In genomic region chr11:15843309-15843857, GRCh38 we compare ENCODE assay signal across 13 cellular contexts.
DNase-seq lines count a peak whose midpoint lies in the region; ATAC-seq and TF ChIP-seq lines count a peak whose summit lies in the region.
"Had no signal": no experiment of that assay in that cellular context is flagged by ENCODE, and none has a peak within 500 bp of the region (broad histone marks: within the 10 kb centered on the region; RNA-seq: fewer than 3 reads in every experiment).

No MANE protein-coding gene starts in this region.

- H4K20me1 ChIP-seq in IMR-90 (ENCODE audit: insufficient read depth, low read length) = no peaks in the 10 kb centered on the region

- no peaks in the 10 kb centered on the region; the same call in 1 of the 2 replicates for H3K4me1 ChIP-seq in IMR-90 (ENCODE audit: control insufficient read depth, insufficient read depth, low read length)
- no peaks in the 10 kb centered on the region for H3K4me1 ChIP-seq in RWPE2 (ENCODE audit: insufficient read depth, poor library complexity, severe bottlenecking)
- H3K4me1 ChIP-seq in prostate gland (replicated peaks) = no peaks in the 10 kb centered on the region
- peaks cover 2% of the 10 kb centered on the region for H3K4me1 ChIP-seq in colonic mucosa
- H3K4me1 ChIP-seq in CD8-positive, alpha-beta T cell (ENCODE audit: insufficient read depth, low read length) = no peaks in the 10 kb centered on the region
- H3K4me1 ChIP-seq: lower lobe of right lung had no signal

- H4K5ac ChIP-seq in IMR-90 (ENCODE audit: low read depth, low read length) = no peak overlapping the region

- intact Hi-C loops in IMR-90 (cut with micrococcal nuclease) (no loop called here), prostate gland (cut with DNase I) (no loop called here), colonic mucosa (cut with DNase I) (no loop called here)
- intact Hi-C loops in CD8-positive, alpha-beta T cell (cut with DNase I, micrococcal nuclease) = no loop called here

- no peak for TF ChIP-seq RAD21 in IMR-90 (IDR thresholded peaks at IDR 0.05; ENCODE audit: low read length)

- dilution Hi-C loops in IMR-90 (cut with HindIII; ENCODE audit: low sequenced_read_pairs, unreplicated experiment) = no loop called here

- peaks cover 6% of the 10 kb centered on the region for H3K27me3 Mint-ChIP-seq in CD8-positive, alpha-beta T cell (ENCODE audit: low read depth)

- H3K18ac ChIP-seq in IMR-90 (ENCODE audit: low read depth, low read length) = no peak overlapping the region

- DNase-seq in IMR-90 = peak; percentile 11
- no peak for DNase-seq in RWPE2 (ENCODE audit: low spot score)
- DNase-seq in globus pallidus (ENCODE audit: low spot score) = peak; percentile 85
- peak; percentile 33 for DNase-seq in prostate gland (ENCODE audit: low spot score)
- no peak for DNase-seq in AG08396 (ENCODE audit: low spot score)
- DNase-seq in SKM-1 treated with dmso at 0.1 percent for 144 hours (lab: John Stamatoyannopoulos, UW; ENCODE audit: unreplicated experiment) = no peak
- DNase-seq in colonic mucosa = no peak
- no peak for DNase-seq in CD8-positive, alpha-beta T cell
- DNase-seq: activated CD4-positive, CD25-positive, alpha-beta regulatory T cell; activated naive CD4-positive, alpha-beta T cell treated with Interleukin-2 at 50 U/mL for 16 hours; lower lobe of right lung had no signal

- no peak overlapping the region for H2AFZ ChIP-seq in IMR-90 (replicated peaks; ENCODE audit: low read length, poor library complexity)

- H3K4me3 ChIP-seq in IMR-90 (ENCODE audit: insufficient read depth, low read depth, low read length) = no peak overlapping the region
- no peak overlapping the region for H3K4me3 ChIP-seq in RWPE2 (ENCODE audit: severe bottlenecking)
- H3K4me3 ChIP-seq in prostate gland = no peak overlapping the region
- H3K4me3 ChIP-seq in colonic mucosa = no peak overlapping the region
- H3K4me3 ChIP-seq in CD8-positive, alpha-beta T cell (ENCODE audit: low read depth, low read length) = no peak overlapping the region
- H3K4me3 ChIP-seq: lower lobe of right lung had no signal

- BruUV-seq in IMR-90 (replicated peaks; lab: Mats Ljungman, UMichigan) = no TSS peak

- H3K9me3 ChIP-seq in IMR-90 (ENCODE audit: control insufficient read depth, insufficient read depth, low read length) = no peaks in the 10 kb centered on the region
- H3K9me3 ChIP-seq in RWPE2 (ENCODE audit: severe bottlenecking) = no peaks in the 10 kb centered on the region
- no peaks in the 10 kb centered on the region for H3K9me3 ChIP-seq in prostate gland
- H3K9me3 ChIP-seq in colonic mucosa = no peaks in the 10 kb centered on the region
- H3K9me3 ChIP-seq in CD8-positive, alpha-beta T cell (ENCODE audit: low read length) = no peaks in the 10 kb centered on the region
- H3K9me3 ChIP-seq: lower lobe of right lung had no signal

- no peak overlapping the region; the same call in 1 of the 2 replicates for H2BK120ac ChIP-seq in IMR-90 (ENCODE audit: low read depth, low read length)

- no peaks in the 10 kb centered on the region for H3K9me3 Mint-ChIP-seq in CD8-positive, alpha-beta T cell
- H3K9me3 Mint-ChIP-seq: IgD-negative memory B cell had no signal

- H3K36me3 ChIP-seq in IMR-90 (ENCODE audit: control insufficient read depth, insufficient read depth, low read length) (no peaks in the 10 kb centered on the region), RWPE2 (ENCODE audit: low read depth) (no peaks in the 10 kb centered on the region), prostate gland (no peaks in the 10 kb centered on the region), colonic mucosa (no peaks in the 10 kb centered on the region)
- no peaks in the 10 kb centered on the region for H3K36me3 ChIP-seq in CD8-positive, alpha-beta T cell (ENCODE audit: insufficient read depth, low read length)
- H3K36me3 ChIP-seq: lower lobe of right lung had no signal

- H4K8ac ChIP-seq in IMR-90 (ENCODE audit: low read depth in 2 of 2, low read length in 2 of 2) = no peak overlapping the region

- H3K36me3 Mint-ChIP-seq in CD8-positive, alpha-beta T cell = no peaks in the 10 kb centered on the region
- H3K36me3 Mint-ChIP-seq: IgD-negative memory B cell had no signal

- H3K9ac ChIP-seq in IMR-90 (ENCODE audit: low read depth, low read length) (no peak overlapping the region), colonic mucosa (ENCODE audit: low read depth in 2 of 2, low read length in 2 of 2) (no peak overlapping the region)

- ATAC-seq in IMR-90 (ENCODE audit: low read depth) (peak; percentile 40; the same call in 1 of the 2 replicates), RWPE2 (ENCODE audit: low read depth) (0 out of 3 replicates have a peak, but pooled peaks have one; percentile 23)
- no peak for ATAC-seq in CD8-positive, alpha-beta T cell

- H3K4me1 Mint-ChIP-seq in CD8-positive, alpha-beta T cell (ENCODE audit: low read depth) = no peaks in the 10 kb centered on the region
- H3K4me1 Mint-ChIP-seq: IgD-negative memory B cell had no signal

- no peak overlapping the region for H2AK5ac ChIP-seq in IMR-90 (ENCODE audit: low read depth, low read length)

- H3K27me3 ChIP-seq in IMR-90 (ENCODE audit: control insufficient read depth, insufficient read depth, low read length) = no peaks in the 10 kb centered on the region
- H3K27me3 ChIP-seq in RWPE2 (ENCODE audit: insufficient read depth, poor library complexity, severe bottlenecking) = no peaks in the 10 kb centered on the region
- H3K27me3 ChIP-seq in prostate gland (replicated peaks; ENCODE audit: insufficient read depth) = no peaks in the 10 kb centered on the region
- no peaks in the 10 kb centered on the region for H3K27me3 ChIP-seq in colonic mucosa
- no peaks in the 10 kb centered on the region for H3K27me3 ChIP-seq in CD8-positive, alpha-beta T cell (ENCODE audit: insufficient read depth, low read length)

- H3K4me2 ChIP-seq in IMR-90 (ENCODE audit: low read depth, low read length) = no peak overlapping the region

- H3K4me3 Mint-ChIP-seq in CD8-positive, alpha-beta T cell = no peak overlapping the region
- H3K4me3 Mint-ChIP-seq: IgD-negative memory B cell had no signal

- WGBS in IMR-90 (ENCODE audit: extremely low coverage in 2 of 2, insufficient read length in 1 of 2), 2 experiments = 27% methylated on average over 3 of the region's 10 CpGs; no CpG with 5 or more reads in 1 of the 2 experiments
- 30% methylated on average over 10 of the region's 10 CpGs for WGBS in prostate gland

- H3K23ac ChIP-seq in IMR-90 (ENCODE audit: low read depth, low read length) = no peak overlapping the region

- TF ChIP-seq POLR2A in IMR-90 (IDR thresholded peaks at IDR 0.05; ENCODE audit: low read depth, low read length) (no peak), prostate gland (IDR thresholded peaks at IDR 0.05) (no peak)

- no peak overlapping the region for H4K91ac ChIP-seq in IMR-90 (ENCODE audit: insufficient read depth, low read depth, low read length)

- no peaks in the 10 kb centered on the region for H3K79me1 ChIP-seq in IMR-90 (ENCODE audit: low read depth in 1 of 2, low read length in 2 of 2)

- H3K14ac ChIP-seq in IMR-90 (replicated peaks; ENCODE audit: low read depth, low read length) = no peak overlapping the region

- no peak for TF ChIP-seq CTCF in IMR-90 (conservative IDR thresholded peaks at IDR 0.05; ENCODE audit: low read depth, low read length)
- no peak for TF ChIP-seq CTCF in RWPE2 (IDR thresholded peaks at IDR 0.05; ENCODE audit: poor library complexity, severe bottlenecking)
- no peak for TF ChIP-seq CTCF in prostate gland (IDR thresholded peaks at IDR 0.05)
- TF ChIP-seq CTCF in colonic mucosa (IDR thresholded peaks at IDR 0.05) = no peak
- no peak for TF ChIP-seq CTCF in CD8-positive, alpha-beta T cell (IDR thresholded peaks at IDR 0.05)

- H3K27ac ChIP-seq in IMR-90 (ENCODE audit: insufficient read depth, low read length) = no peak overlapping the region
- H3K27ac ChIP-seq in RWPE2 (ENCODE audit: poor library complexity, severe bottlenecking) = no peak overlapping the region
- H3K27ac ChIP-seq in prostate gland = peak overlapping the region in 1 of 2 donors; percentile 22
- H3K27ac ChIP-seq in colonic mucosa = no peak overlapping the region
- H3K27ac ChIP-seq in CD8-positive, alpha-beta T cell (ENCODE audit: low read depth, low read length) = no peak overlapping the region
- H3K27ac ChIP-seq: epithelial cell of prostate, lower lobe of right lung had no signal

- no peak overlapping the region for H2BK5ac ChIP-seq in IMR-90 (ENCODE audit: low read depth, low read length, poor library complexity, severe bottlenecking)

- no peak overlapping the region for H2BK20ac ChIP-seq in IMR-90 (ENCODE audit: low read depth, low read length)

- no peak overlapping the region for H2AK9ac ChIP-seq in IMR-90 (replicated peaks; ENCODE audit: low read depth, low read length, poor library complexity)

- CTCF ChIA-PET in IMR-90 (lab: Yijun Ruan, JAX) = interaction anchor here (0.5 kb wide), 1 partner anchor 702 kb away, joined by 3 read pairs; no protein-coding TSS in a partner anchor
- CTCF ChIA-PET in CD8-positive, alpha-beta T cell (lab: Charles Lee) = no interaction called here

- no peaks in the 10 kb centered on the region for H3K9me1 ChIP-seq in IMR-90 (ENCODE audit: insufficient read depth, low read length)

- POLR2A ChIA-PET in IMR-90 (lab: Charles Lee; ENCODE audit: unreplicated experiment) = no interaction called here
- POLR2A ChIA-PET in CD8-positive, alpha-beta T cell (lab: Charles Lee) = no interaction called here

- H3K56ac ChIP-seq in IMR-90 (ENCODE audit: extremely low read depth, insufficient read depth, low read length) = no peak overlapping the region

- H3K4ac ChIP-seq in IMR-90 (ENCODE audit: low read depth, low read length) = no peak overlapping the region

- no peak overlapping the region for H2BK15ac ChIP-seq in IMR-90 (ENCODE audit: low read depth, low read length)

- in situ Hi-C loops in IMR-90 (cut with MboI; ENCODE audit: low sequenced_read_pairs) = no loop called here

- no peak overlapping the region for H3K27ac Mint-ChIP-seq in CD8-positive, alpha-beta T cell
- H3K27ac Mint-ChIP-seq: IgD-negative memory B cell had no signal

TF ChIP-seq in IMR-90, 13 proteins besides CTCF, POLR2A, EP300 and RAD21 (continues in another document):
- TF ChIP-seq MAZ (IDR thresholded peaks at IDR 0.05; ENCODE audit: borderline replicate concordance, low read depth, low read length) (no peak), USF2 (IDR thresholded peaks at IDR 0.05; ENCODE audit: low read depth, low read length) (no peak), RCOR1 (IDR thresholded peaks at IDR 0.05; ENCODE audit: insufficient replicate concordance, low read length) (no peak)

Comparison
In these comparisons a context has a peak if more than half of its experiments do, and no peak if none do; other contexts are left out.
1. DNase-seq: peak in IMR-90 (single experiment), globus pallidus (single experiment) and prostate gland (single experiment); none in RWPE2 (single experiment), AG08396 (single experiment), SKM-1 treated with dmso at 0.1 percent for 144 hours (single experiment), colonic mucosa (single experiment) and CD8-positive, alpha-beta T cell (0 of 7).